8 cellular contexts compared by ENCODE assay signal in the genomic region with DNA sequence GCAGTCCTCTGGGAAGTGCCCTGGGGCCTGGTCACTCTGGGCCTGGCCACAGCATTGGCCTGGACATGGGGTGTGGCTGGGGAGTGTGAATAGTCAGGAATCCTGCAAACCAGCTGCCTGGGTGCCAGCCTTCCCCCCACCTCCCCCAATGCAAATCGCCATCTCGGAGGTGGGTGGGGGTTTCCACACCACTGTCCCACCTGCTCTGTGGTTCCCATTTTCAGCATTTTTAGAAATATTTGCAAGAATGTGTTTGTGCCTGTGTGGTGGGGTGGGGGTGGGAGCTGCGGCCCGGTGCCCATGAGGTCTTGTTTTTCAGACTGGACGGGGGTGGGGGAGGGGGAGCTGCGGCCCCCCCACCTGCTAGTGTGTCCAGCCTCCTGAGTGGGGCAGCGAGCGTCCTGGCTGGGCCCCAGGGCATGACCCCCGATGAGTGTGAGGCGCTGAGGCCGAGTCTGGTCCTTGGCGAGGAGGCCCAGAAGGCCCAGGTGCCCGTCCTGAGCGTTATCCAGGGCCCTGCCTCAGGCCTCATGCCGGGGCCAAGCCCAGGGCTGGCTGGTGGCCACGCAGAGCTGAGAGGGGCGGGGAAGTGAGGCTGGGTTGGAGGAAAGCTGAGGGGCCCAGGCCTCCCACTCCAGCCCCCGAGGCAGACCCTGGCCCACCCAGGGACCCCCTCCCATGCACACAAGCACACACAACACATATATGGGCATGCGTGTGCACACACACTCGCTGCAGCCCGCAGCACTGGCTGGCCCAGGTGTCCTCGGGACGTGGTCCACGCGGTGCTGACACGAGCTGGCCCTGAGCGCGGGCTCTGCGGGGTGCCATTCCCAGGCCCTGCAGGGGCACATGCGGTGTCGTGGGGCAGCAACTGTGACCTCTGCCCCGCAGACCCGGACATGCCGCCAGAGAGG. TPM values are rescaled to one million over a fixed set of nuclear protein-coding genes. Genes with fewer than 3 reads are reported as not detected.
DNase-seq lines count a peak whose midpoint lies in the region; ATAC-seq and TF ChIP-seq lines count a peak whose summit lies in the region.
"Not testable (repeated sequence)": the region's sequence is repeated elsewhere in the genome, so short reads cannot be mapped to it uniquely, and the experiment has no call there.

No MANE protein-coding gene starts in this region.

- not testable (repeated sequence) for H3K9ac ChIP-seq in duodenal mucosa (ENCODE audit: low read depth in 1 of 2, low read length in 2 of 2)

- H3K9me3 ChIP-seq in duodenal mucosa (ENCODE audit: control insufficient read depth in 1 of 2, low read length in 2 of 2); upper lobe of right lung: not testable (repeated sequence)

- intact Hi-C loops in upper lobe of right lung (cut with DNase I): not testable (repeated sequence)

- H3K4me1 ChIP-seq in duodenal mucosa (ENCODE audit: control insufficient read depth in 1 of 2, insufficient read depth in 2 of 2, low read length in 2 of 2); upper lobe of right lung: not testable (repeated sequence)

- peak; percentile 48 for ATAC-seq in GM18517 (IDR thresholded peaks at IDR 0.05; ENCODE audit: unreplicated experiment)
- peak; percentile 40 for ATAC-seq in GM19395 (IDR thresholded peaks at IDR 0.05; ENCODE audit: unreplicated experiment)
- peak; percentile 42 for ATAC-seq in GM21717 (IDR thresholded peaks at IDR 0.05; ENCODE audit: unreplicated experiment)
- ATAC-seq in HG02852 (IDR thresholded peaks at IDR 0.05; ENCODE audit: unreplicated experiment): peak; percentile 47
- ATAC-seq in HG03175 (IDR thresholded peaks at IDR 0.05; ENCODE audit: unreplicated experiment): peak; percentile 54
- ATAC-seq in upper lobe of right lung: not testable (repeated sequence)

- peak; percentile 13 for DNase-seq in NAMALWA (ENCODE audit: low spot score)
- DNase-seq in upper lobe of right lung: peak; percentile 40

- H3K36me3 ChIP-seq in duodenal mucosa (ENCODE audit: control insufficient read depth in 1 of 2, insufficient read depth in 2 of 2, low read length in 2 of 2); upper lobe of right lung: not testable (repeated sequence)

- H3K27me3 ChIP-seq in duodenal mucosa (ENCODE audit: control insufficient read depth in 1 of 2, insufficient read depth in 2 of 2, low read length in 2 of 2); upper lobe of right lung: not testable (repeated sequence)

- not testable (repeated sequence) for H3K4me3 ChIP-seq in duodenal mucosa (ENCODE audit: low read depth in 1 of 2, low read length in 2 of 2); upper lobe of right lung

- not testable (repeated sequence) for TF ChIP-seq CTCF in upper lobe of right lung (IDR thresholded peaks at IDR 0.05)

- peak overlapping the region; percentile 32 for H3K27ac ChIP-seq in duodenal mucosa (ENCODE audit: low read depth, low read length)
- not testable (repeated sequence) for H3K27ac ChIP-seq in upper lobe of right lung

RNA-seq across cellular contexts. Expression of a gene that starts 40.1 kb away (rescaled TPM):
- 1.5 TPM for total RNA-seq in upper lobe of right lung
